Comparison of ENCODE assay signal across 29 cellular contexts in the genomic region with DNA sequence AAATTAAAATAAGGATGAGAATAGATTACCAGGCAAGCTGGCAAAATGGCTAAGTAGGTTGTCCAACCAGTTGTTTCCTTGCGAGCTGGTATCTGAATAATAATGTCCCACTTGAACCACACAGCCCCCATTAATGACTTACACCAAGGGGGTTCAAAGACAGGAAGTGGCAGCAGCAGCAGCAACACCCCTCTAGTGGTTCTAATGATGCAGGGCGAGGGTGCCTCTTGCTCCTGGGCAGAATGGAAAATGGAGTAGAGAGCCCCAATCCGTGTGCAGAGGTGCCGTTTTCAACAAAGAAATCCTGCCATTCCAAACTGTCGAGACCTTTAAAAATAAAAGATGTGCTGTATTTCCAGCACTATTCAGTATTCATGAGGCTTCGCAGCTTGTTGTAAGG.
"Had no signal": no experiment of that assay in that cellular context is flagged by ENCODE, and none has a peak within 500 bp of the region (broad histone marks: within the 10 kb centered on the region; RNA-seq: fewer than 3 reads in every experiment).

No MANE protein-coding gene starts in this region.

- H3K27me3 Mint-ChIP-seq: activated CD4-positive, alpha-beta T cell treated with anti-CD3 and anti-CD28 coated beads, Interleukin-2, amount 10 ng/mL, durations not matched to agents 24 days and 14 days; activated naive CD4-positive, alpha-beta T cell treated with anti-CD3 and anti-CD28 coated beads, Interleukin-2, amount 50 U/mL, for 24 hours had no signal

- H3K4me1 ChIP-seq: ascending aorta had no signal

- H3K4me2 ChIP-seq: KMS-11 had no signal

- H3K36me3 ChIP-seq: ascending aorta, cardiac muscle cell, WERI-Rb-1 had no signal

- H3K9me3 ChIP-seq: ascending aorta had no signal

- H3K4me3 ChIP-seq: ascending aorta, cardiac muscle cell had no signal

- H3K36me3 Mint-ChIP-seq: activated naive CD8-positive, alpha-beta T cell treated with anti-CD3 and anti-CD28 coated beads, Interleukin-2, amount 10 ng/mL, durations not matched to agents 7 days and 5 days had no signal

- H3K27ac Mint-ChIP-seq: activated CD4-positive, alpha-beta T cell treated with anti-CD3 and anti-CD28 coated beads, Interleukin-2, amount 10 ng/mL, durations not matched to agents 24 days and 14 days; activated CD8-positive, alpha-beta T cell treated with anti-CD3 and anti-CD28 coated beads for 36 hours; activated naive CD4-positive, alpha-beta T cell treated with anti-CD3 and anti-CD28 coated beads, Interleukin-2, amount 50 U/mL, for 24 hours; activated naive CD8-positive, alpha-beta T cell treated with anti-CD3 and anti-CD28 coated beads, Interleukin-2, amount 10 ng/mL, durations not matched to agents 7 days and 5 days; activated T-helper 2 cell treated with anti-CD3 and anti-CD28 coated beads, Interferon-gamma antibody, Interleukin-2, Interleukin-4, amounts not matched to agents 10 μg/mL and 5 μg/mL and 100 μg/mL, durations not matched to agents 14 hours and 24 hours and 36 hours had no signal

- H3K9me3 Mint-ChIP-seq: activated CD4-positive, alpha-beta T cell treated with anti-CD3 and anti-CD28 coated beads, Interleukin-2, amount 10 ng/mL, durations not matched to agents 24 days and 14 days; activated CD8-positive, alpha-beta T cell treated with anti-CD3 and anti-CD28 coated beads for 36 hours; activated naive CD8-positive, alpha-beta T cell treated with anti-CD3 and anti-CD28 coated beads, Interleukin-2, amount 10 ng/mL, durations not matched to agents 7 days and 5 days; activated T-helper 2 cell treated with anti-CD3 and anti-CD28 coated beads, Interferon-gamma antibody, Interleukin-2, Interleukin-4, amounts not matched to agents 10 μg/mL and 5 μg/mL and 100 μg/mL, durations not matched to agents 14 hours and 24 hours and 36 hours; central memory CD8-positive, alpha-beta T cell had no signal

- H3K4me3 Mint-ChIP-seq: activated CD4-positive, alpha-beta T cell treated with anti-CD3 and anti-CD28 coated beads, Interleukin-2, amount 10 ng/mL, durations not matched to agents 24 days and 14 days; activated CD8-positive, alpha-beta T cell treated with anti-CD3 and anti-CD28 coated beads for 36 hours; activated naive CD4-positive, alpha-beta T cell treated with anti-CD3 and anti-CD28 coated beads, Interleukin-2, amount 50 U/mL, for 24 hours; activated naive CD8-positive, alpha-beta T cell treated with anti-CD3 and anti-CD28 coated beads, Interleukin-2, amount 10 ng/mL, durations not matched to agents 7 days and 5 days; central memory CD8-positive, alpha-beta T cell had no signal

- H3K27me3 ChIP-seq: ascending aorta, cardiac muscle cell had no signal

- H3K27ac ChIP-seq: ascending aorta, cardiac muscle cell, KMS-11, WERI-Rb-1 had no signal

- DNase-seq: activated CD4-positive, alpha-beta T cell treated with anti-CD3 and anti-CD28 coated beads, Interleukin-2, amount 10 ng/mL, durations not matched to agents 24 days and 14 days; activated CD4-positive, alpha-beta T cell treated with anti-CD3 and anti-CD28 coated beads, Interleukin-2, amount 50 U/mL, for 4 hours; activated CD8-positive, alpha-beta T cell treated with anti-CD3 and anti-CD28 coated beads for 36 hours; activated gamma-delta T cell; activated naive CD4-positive, alpha-beta T cell treated with Interleukin-2 at 50 U/mL for 16 hours; activated naive CD8-positive, alpha-beta T cell treated with anti-CD3 and anti-CD28 coated beads, Interleukin-2, amount 10 ng/mL, durations not matched to agents 7 days and 5 days; activated T-cell treated with anti-CD3 and anti-CD28 coated beads, Interleukin-2, amount 50 U/mL, for 1 hour; amygdala; MM.1S; MV-4-11; NCI-H1092; NCI-H1436 treated with DMSO at 0.1 percent for 48 hours; NCI-H1694 treated with DMSO at 0.1 percent for 48 hours; NCI-H2029; NCI-H510A; NCI-H526; NCI-H748 treated with DMSO at 0.1 percent for 48 hours; OCI-M1; Right ventricle myocardium superior; SW 1271; T-helper 1 cell; T1000; WERI-Rb-1 had no signal

- H3K4me1 Mint-ChIP-seq: central memory CD8-positive, alpha-beta T cell had no signal

- ATAC-seq: activated CD8-positive, alpha-beta T cell treated with anti-CD3 and anti-CD28 coated beads for 36 hours had no signal

- H3K9ac ChIP-seq: KMS-11 had no signal
